In genomic region chr4:84494518-84494917, GRCh38 we compare ENCODE assay signal across 25 cellular contexts. TPM values are rescaled to one million over a fixed set of nuclear protein-coding genes. Genes with fewer than 3 reads are reported as not detected.
"Had no signal": no experiment of that assay in that cellular context is flagged by ENCODE, and none has a peak within 500 bp of the region (broad histone marks: within the 10 kb centered on the region; RNA-seq: fewer than 3 reads in every experiment).

No MANE protein-coding gene starts in this region.

- H3K4me3 ChIP-seq: adrenal gland, breast epithelium, MG63 had no signal

- ATAC-seq: activated CD4-positive, CD25-positive, alpha-beta regulatory T cell treated with anti-CD3 and anti-CD28 coated beads, Interleukin-2, amount 50 U/mL, for 24 hours; activated CD8-positive, alpha-beta T cell treated with anti-CD3 and anti-CD28 coated beads for 36 hours; Panc1; Right ventricle myocardium inferior had no signal

- DNase-seq: activated CD4-positive, alpha-beta T cell treated with anti-CD3 and anti-CD28 coated beads for 4 hours; activated CD8-positive, alpha-beta memory T cell treated with anti-CD3 and anti-CD28 coated beads, Interleukin-2, amount 50 U/mL, for 48 hours; activated CD8-positive, alpha-beta T cell treated with anti-CD3 and anti-CD28 coated beads for 36 hours; activated naive CD4-positive, alpha-beta T cell treated with anti-CD3 and anti-CD28 coated beads, Interleukin-2, amount 50 U/mL, for 16 hours; activated naive CD8-positive, alpha-beta T cell treated with anti-CD3 and anti-CD28 coated beads, Interleukin-2, amount 10 ng/mL, durations not matched to agents 7 days and 5 days; activated T-cell treated with anti-CD3 and anti-CD28 coated beads, Interleukin-2, amount 50 U/mL, for 1 hour; adrenal gland; anterior cingulate cortex; MG63; MV-4-11; NCI-H1092 treated with DMSO at 0.1 percent for 48 hours; NCI-H1436; NCI-H1694 treated with DMSO at 0.1 percent for 48 hours; NCI-H2081; NCI-H510A treated with DMSO at 0.1 percent for 48 hours; NCI-H69; NK-92 treated with Interleukin-12 subunit alpha and Interleukin-12 subunit beta, amount 100 ng/mL, for 24 hours; OCI-M1; RPMI8226; SK-N-SH had no signal

- H3K9me3 Mint-ChIP-seq: activated CD8-positive, alpha-beta T cell treated with anti-CD3 and anti-CD28 coated beads for 36 hours; activated naive CD8-positive, alpha-beta T cell treated with anti-CD3 and anti-CD28 coated beads, Interleukin-2, amount 10 ng/mL, durations not matched to agents 7 days and 5 days had no signal

- H3K27me3 ChIP-seq: MG63 had no signal

- H3K4me2 ChIP-seq: SK-N-SH had no signal

- H3K36me3 ChIP-seq: adrenal gland, breast epithelium had no signal

- H3K27ac ChIP-seq: adrenal gland, breast epithelium had no signal

- H3K9ac ChIP-seq: SK-N-SH had no signal

- H3K4me3 Mint-ChIP-seq: activated CD8-positive, alpha-beta T cell treated with anti-CD3 and anti-CD28 coated beads for 36 hours; activated naive CD8-positive, alpha-beta T cell treated with anti-CD3 and anti-CD28 coated beads, Interleukin-2, amount 10 ng/mL, durations not matched to agents 7 days and 5 days had no signal

- H3K27ac Mint-ChIP-seq: activated CD8-positive, alpha-beta T cell treated with anti-CD3 and anti-CD28 coated beads for 36 hours; activated naive CD8-positive, alpha-beta T cell treated with anti-CD3 and anti-CD28 coated beads, Interleukin-2, amount 10 ng/mL, durations not matched to agents 7 days and 5 days had no signal

- H3K9me3 ChIP-seq: adrenal gland, MG63, SK-N-SH had no signal

- H3K36me3 Mint-ChIP-seq: activated naive CD8-positive, alpha-beta T cell treated with anti-CD3 and anti-CD28 coated beads, Interleukin-2, amount 10 ng/mL, durations not matched to agents 7 days and 5 days had no signal

RNA-seq across cellular contexts. Expression of gene NKX6-1, which starts 4.6 kb away (rescaled TPM):
- total RNA-seq: activated CD8-positive, alpha-beta T cell treated with anti-CD3 and anti-CD28 coated beads for 36 hours; activated naive CD8-positive, alpha-beta T cell treated with anti-CD3 and anti-CD28 coated beads, Interleukin-2, amount 10 ng/mL, durations not matched to agents 7 days and 5 days; Right ventricle myocardium inferior; T-helper 1 cell treated with Interleukin-12 subunit alpha and Interleukin-12 subunit beta and Interleukin-4 antibody, amounts not matched to agents 30 ng/mL and 1 ng/mL, for 36 hours had no signal
